Comparison of ENCODE assay signal across 18 cellular contexts in the genomic region with DNA sequence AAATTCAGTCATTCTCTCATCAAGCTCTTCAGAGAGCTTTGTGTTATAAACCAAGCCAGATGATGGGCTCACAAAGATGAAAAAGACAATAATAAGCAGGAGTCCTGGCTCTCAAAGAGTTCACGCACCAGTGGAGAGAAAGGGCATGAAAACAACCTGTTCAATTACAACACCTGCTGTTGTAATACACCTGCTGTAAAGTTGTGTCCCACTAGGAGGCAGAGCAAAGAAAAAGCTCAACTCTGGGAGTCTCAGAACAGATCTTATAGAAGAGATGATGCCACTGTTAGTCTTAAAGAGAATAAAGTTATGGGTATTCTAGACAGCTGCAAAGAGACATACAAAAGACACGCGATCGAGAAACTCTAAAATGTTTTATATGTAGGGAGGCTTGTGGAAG.
DNase-seq lines count a peak whose midpoint lies in the region; ATAC-seq and TF ChIP-seq lines count a peak whose summit lies in the region.
"Had no signal": no experiment of that assay in that cellular context is flagged by ENCODE, and none has a peak within 500 bp of the region (broad histone marks: within the 10 kb centered on the region; RNA-seq: fewer than 3 reads in every experiment).

No MANE protein-coding gene starts in this region.

- DNase-seq in DMS53 treated with DMSO at 0.1 percent for 48 hours (lab: John Stamatoyannopoulos, UW; ENCODE audit: unreplicated experiment) (peak; percentile 90), NCI-H2029 (lab: John Stamatoyannopoulos, UW) (peak; percentile 51), OCI-M1 (lab: John Stamatoyannopoulos, UW) (peak; percentile 14), mesendoderm (peak; percentile 39), ovary (no peak), neuronal stem cell (ENCODE audit: low spot score) (no peak)
- DNase-seq in stimulated activated CD8-positive, alpha-beta memory T cell treated with anti-CD3 and anti-CD28 coated beads, Interleukin-4, amount 100 ng/mL, for 48 hours, result no peak
- DNase-seq: activated naive CD4-positive, alpha-beta T cell treated with anti-CD3 and anti-CD28 coated beads, Interleukin-2, amount 10 ng/mL, durations not matched to agents 7 days and 5 days; brain microvascular endothelial cell; foreskin melanocyte; GDM1; IMR-90; naive B cell; NCI-H2081 treated with DMSO at 0.1 percent for 48 hours; Right ventricle myocardium superior; stimulated activated naive CD8-positive, alpha-beta T cell treated with anti-CD3 and anti-CD28 coated beads, Interleukin-15, amount 100 ng/mL, for 72 hours had no signal

- no peak for ATAC-seq in HG02678 (IDR thresholded peaks at IDR 0.05; ENCODE audit: unreplicated experiment)
- ATAC-seq: stimulated activated naive CD8-positive, alpha-beta T cell treated with anti-CD3 and anti-CD28 coated beads, Interleukin-15, amount 100 ng/mL, for 72 hours had no signal

- no peaks in the 10 kb centered on the region for H3K27me3 ChIP-seq in mesendoderm (ENCODE audit: insufficient read depth, low read length, poor library complexity)
- no peaks in the 10 kb centered on the region for H3K27me3 ChIP-seq in ovary
- no peaks in the 10 kb centered on the region for H3K27me3 ChIP-seq in neuronal stem cell (ENCODE audit: control insufficient read depth in 3 of 3, insufficient read depth in 3 of 3, low read depth in 1 of 3, low read length in 3 of 3)
- H3K27me3 ChIP-seq: BLaER1, brain microvascular endothelial cell had no signal

- no peak overlapping the region for H2BK12ac ChIP-seq in neuronal stem cell (ENCODE audit: low read length)

- H4K91ac ChIP-seq in neuronal stem cell (ENCODE audit: low read depth, low read length, poor library complexity), result no peak overlapping the region

- H4K5ac ChIP-seq in mesendoderm (ENCODE audit: low read length), result no peak overlapping the region

- H3K14ac ChIP-seq in neuronal stem cell (ENCODE audit: low read length), result no peak overlapping the region

- no peak overlapping the region for H3K4me3 ChIP-seq in mesendoderm (ENCODE audit: low read length)
- no peak overlapping the region for H3K4me3 ChIP-seq in ovary
- no peak overlapping the region for H3K4me3 ChIP-seq in neuronal stem cell (ENCODE audit: low read length in 2 of 2)
- H3K4me3 ChIP-seq: BLaER1 had no signal

- no peak overlapping the region for H3K27ac ChIP-seq in mesendoderm (ENCODE audit: low read depth, low read length)
- no peak overlapping the region for H3K27ac ChIP-seq in ovary
- H3K27ac ChIP-seq in neuronal stem cell (replicated peaks; ENCODE audit: low read length), result no peak overlapping the region
- H3K27ac ChIP-seq: BLaER1, brain microvascular endothelial cell had no signal

- intact Hi-C loops in ovary (cut with DNase I), result no loop called here

- H3K18ac ChIP-seq in mesendoderm (ENCODE audit: low read length) (no peak overlapping the region), neuronal stem cell (ENCODE audit: low read length) (no peak overlapping the region)

- H3K4me2 ChIP-seq in mesendoderm (ENCODE audit: low read length), result no peak overlapping the region
- H3K4me2 ChIP-seq in neuronal stem cell (ENCODE audit: insufficient read depth, low read length, poor library complexity, severe bottlenecking), result no peak overlapping the region
- H3K4me2 ChIP-seq: BLaER1 had no signal

- H3K36me3 ChIP-seq in mesendoderm (ENCODE audit: control insufficient read depth, insufficient read depth, low read length) (no peaks in the 10 kb centered on the region), ovary (no peaks in the 10 kb centered on the region), neuronal stem cell (replicated peaks in 1 of 2; ENCODE audit: control insufficient read depth in 2 of 2, insufficient read depth in 2 of 2, low read length in 2 of 2) (no peaks in the 10 kb centered on the region)
- H3K36me3 ChIP-seq: BLaER1, brain microvascular endothelial cell had no signal

- no peak overlapping the region for H2AK5ac ChIP-seq in mesendoderm (ENCODE audit: low read length)
- H2AK5ac ChIP-seq in neuronal stem cell (ENCODE audit: low read depth, low read length), result no peak overlapping the region

- H2BK120ac ChIP-seq in mesendoderm (ENCODE audit: low read depth, low read length) (no peak overlapping the region), neuronal stem cell (ENCODE audit: low read depth, low read length) (no peak overlapping the region)

- H3K79me1 ChIP-seq in mesendoderm (ENCODE audit: low read length) (no peaks in the 10 kb centered on the region), neuronal stem cell (ENCODE audit: low read depth, low read length) (no peaks in the 10 kb centered on the region)

- no peak for TF ChIP-seq CTCF in ovary (IDR thresholded peaks at IDR 0.05)

- H3K4me1 ChIP-seq in mesendoderm (ENCODE audit: control insufficient read depth, low read depth, low read length) (no peaks in the 10 kb centered on the region), ovary (ENCODE audit: insufficient read depth) (no peaks in the 10 kb centered on the region), neuronal stem cell (ENCODE audit: control insufficient read depth in 2 of 2, insufficient read depth in 1 of 2, low read depth in 1 of 2, low read length in 2 of 2) (peaks cover 5 to 12% of the 10 kb centered on the region in 2 donors)

- H3K79me2 ChIP-seq in mesendoderm (ENCODE audit: control insufficient read depth, insufficient read depth, low read length), result no peaks in the 10 kb centered on the region

- H3K23ac ChIP-seq in mesendoderm (ENCODE audit: low read length) (no peak overlapping the region), neuronal stem cell (ENCODE audit: low read depth, low read length, poor library complexity) (no peak overlapping the region)

- no CpG with 5 or more reads among the region's 4 CpGs for WGBS in mesendoderm (ENCODE audit: extremely low coverage, insufficient coverage, low lambda C conversion rate)
- WGBS in ovary, 3 donors, result 88 to 91% (median 90%) methylated on average over 4 of the region's 4 CpGs
- no CpG with 5 or more reads among the region's 4 CpGs for WGBS in neuronal stem cell (ENCODE audit: extremely low coverage in 2 of 2, insufficient read length in 2 of 2, insufficient replicate concordance in 1 of 2), 2 donors

- H2BK5ac ChIP-seq in mesendoderm (ENCODE audit: low read length) (no peak overlapping the region), neuronal stem cell (ENCODE audit: low read length) (no peak overlapping the region)

- H3K9ac ChIP-seq in mesendoderm (ENCODE audit: low read length) (no peak overlapping the region), neuronal stem cell (ENCODE audit: low read depth, low read length, poor library complexity) (no peak overlapping the region)
- H3K9ac ChIP-seq: BLaER1 had no signal

- no peak for TF ChIP-seq POLR2A in ovary (IDR thresholded peaks at IDR 0.05)

- no peaks in the 10 kb centered on the region for H3K9me3 ChIP-seq in ovary
- H3K9me3 ChIP-seq in neuronal stem cell (replicated peaks in 1 of 2; ENCODE audit: control insufficient read depth in 2 of 2, insufficient read depth in 1 of 2, low read depth in 1 of 2, low read length in 2 of 2), result peaks cover 4 to 9% of the 10 kb centered on the region in 2 donors

- H3K56ac ChIP-seq in mesendoderm (ENCODE audit: low read length), result no peak overlapping the region

- no peak overlapping the region for H2BK15ac ChIP-seq in mesendoderm (replicated peaks; ENCODE audit: low read depth)
- H2BK15ac ChIP-seq in neuronal stem cell (ENCODE audit: low read length), result no peak overlapping the region

- no peak overlapping the region for H2AFZ ChIP-seq in neuronal stem cell (ENCODE audit: low read length)

- H4K8ac ChIP-seq in mesendoderm (ENCODE audit: low read depth, low read length), result no peak overlapping the region
- no peak overlapping the region for H4K8ac ChIP-seq in neuronal stem cell (ENCODE audit: low read depth, low read length)

- TF ChIP-seq EP300 in ovary (IDR thresholded peaks at IDR 0.05), result no peak

- no peak overlapping the region for H3K4ac ChIP-seq in mesendoderm (ENCODE audit: low read depth, low read length)
- no peak overlapping the region for H3K4ac ChIP-seq in neuronal stem cell (ENCODE audit: low read length)

Comparison
In these comparisons a context has a peak if more than half of its experiments do, and no peak if none do; other contexts are left out.
1. DNase-seq: peak in DMS53 treated with DMSO at 0.1 percent for 48 hours (single experiment), NCI-H2029 (single experiment), OCI-M1 (single experiment) and mesendoderm (single experiment); none in stimulated activated CD8-positive, alpha-beta memory T cell treated with anti-CD3 and anti-CD28 coated beads, Interleukin-4, amount 100 ng/mL, for 48 hours (single experiment), ovary (0 of 5) and neuronal stem cell (single experiment).